1 cellular context compared by ENCODE assay signal in genomic region chr16:12067714-12068401, GRCh38.
A peak's percentile ranks its signal among the peaks of the same experiment; 100 is the strongest.
TF ChIP-seq lines count a peak whose summit lies in the region.

No MANE protein-coding gene starts in this region.

TF ChIP-seq in K562, 482 proteins besides CTCF, POLR2A, EP300 and RAD21 (continued from another document):
- TF ChIP-seq TRIM25 (IDR thresholded peaks at IDR 0.05; ENCODE audit: borderline replicate concordance) (no peak), KLF6 (CRISPR knock-in tag; IDR thresholded peaks at IDR 0.05; ENCODE audit: borderline replicate concordance) (no peak), ZBTB5 (IDR thresholded peaks at IDR 0.05) (no peak), MAZ (CRISPR knock-in tag; conservative IDR thresholded peaks at IDR 0.05 in 1 of 2, IDR thresholded peaks at IDR 0.05 in 1 of 2) (peak in 1 of 2 experiments; percentile 53; a peak in 2 of 4 replicates), ZNF143 (CRISPR knock-in tag; IDR thresholded peaks at IDR 0.05) (no peak), KLF16 (IDR thresholded peaks at IDR 0.05) (peak; percentile 51; the same call in 1 of the 2 replicates), FOXP1 (CRISPR knock-in tag; IDR thresholded peaks at IDR 0.05) (no peak), FOSL1 (tag; conservative IDR thresholded peaks at IDR 0.05) (0 out of 2 replicates have a peak, but pooled peaks have one; percentile 24), STAG1 (CRISPR knock-in tag; IDR thresholded peaks at IDR 0.05; ENCODE audit: borderline replicate concordance) (peak; percentile 78; the same call in 1 of the 2 replicates), MTA3 (IDR thresholded peaks at IDR 0.05; ENCODE audit: borderline replicate concordance) (0 out of 2 replicates have a peak, but pooled peaks have one; percentile 40), SOX6 (IDR thresholded peaks at IDR 0.05) (0 out of 2 replicates have a peak, but pooled peaks have one; percentile 25), SLC30A9 (CRISPR knock-in tag; IDR thresholded peaks at IDR 0.05) (no peak), ATF1 (CRISPR knock-in tag; IDR thresholded peaks at IDR 0.05) (no peak), ATF1 (tag; IDR thresholded peaks at IDR 0.05) (no peak), KDM4B (IDR thresholded peaks at IDR 0.05; ENCODE audit: borderline replicate concordance in 2 of 2, low read depth in 1 of 2) (no peak), ZBTB33 (CRISPR knock-in tag; IDR thresholded peaks at IDR 0.05) (0 out of 2 replicates have a peak, but pooled peaks have one; percentile 28), ESRRA (IDR thresholded peaks at IDR 0.05; ENCODE audit: borderline replicate concordance, low read depth) (peak; percentile 40; the same call in 1 of the 2 replicates), SMC3 (conservative IDR thresholded peaks at IDR 0.05; ENCODE audit: insufficient read depth, low read depth, low read length) (peak; percentile 90)
